21 cellular contexts compared by ENCODE assay signal in the genomic region with DNA sequence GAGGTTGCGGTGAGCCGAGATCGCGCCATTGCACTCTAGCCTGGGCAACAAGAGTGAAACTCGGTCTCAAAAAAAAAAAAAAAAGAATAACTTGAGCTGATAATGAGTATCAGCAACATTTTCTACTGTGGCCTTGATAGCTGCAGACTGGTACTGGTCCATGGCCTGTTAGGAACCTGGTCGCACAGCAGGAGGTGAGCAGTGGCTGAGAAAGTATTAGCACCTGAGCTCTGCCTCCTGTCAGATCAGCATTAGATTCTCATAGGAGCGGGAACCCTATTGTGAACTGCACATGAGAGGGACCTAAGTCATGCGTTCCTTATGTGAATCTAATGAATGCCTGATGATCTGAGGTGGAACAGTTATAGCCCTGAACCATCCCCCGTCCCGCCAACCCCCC.
"Had no signal": no experiment of that assay in that cellular context is flagged by ENCODE, and none has a peak within 500 bp of the region (broad histone marks: within the 10 kb centered on the region; RNA-seq: fewer than 3 reads in every experiment).

No MANE protein-coding gene starts in this region.

- H3K9me3 Mint-ChIP-seq: central memory CD8-positive, alpha-beta T cell had no signal

- H3K4me3 Mint-ChIP-seq: activated CD4-positive, alpha-beta T cell treated with anti-CD3 and anti-CD28 coated beads, Interleukin-2, amount 10 ng/mL, durations not matched to agents 24 days and 14 days; activated T-cell treated with anti-CD3 and anti-CD28 coated beads, Interleukin-2, amount 50 U/mL, for 72 hours; central memory CD8-positive, alpha-beta T cell; naive B cell had no signal

- H3K27me3 ChIP-seq: thyroid gland, uterus had no signal

- H3K4me3 ChIP-seq: coronary artery, left ventricle myocardium inferior, mucosa of descending colon, SK-N-MC, thyroid gland, uterus had no signal

- H3K27ac Mint-ChIP-seq: activated CD4-positive, alpha-beta T cell treated with anti-CD3 and anti-CD28 coated beads, Interleukin-2, amount 10 ng/mL, durations not matched to agents 24 days and 14 days; activated T-cell treated with anti-CD3 and anti-CD28 coated beads, Interleukin-2, amount 50 U/mL, for 72 hours had no signal

- H3K36me3 Mint-ChIP-seq: naive B cell had no signal

- H3K27ac ChIP-seq: coronary artery, left ventricle myocardium inferior, SK-N-MC, thyroid gland had no signal

- H3K9me3 ChIP-seq: mucosa of descending colon, thyroid gland, uterus had no signal

- H3K27me3 Mint-ChIP-seq: activated CD4-positive, alpha-beta T cell treated with anti-CD3 and anti-CD28 coated beads, Interleukin-2, amount 10 ng/mL, durations not matched to agents 24 days and 14 days; central memory CD8-positive, alpha-beta T cell; naive B cell; progenitor cell of endocrine pancreas had no signal

- H3K36me3 ChIP-seq: left ventricle myocardium inferior, thyroid gland, uterus had no signal

- DNase-seq: activated CD4-positive, alpha-beta T cell treated with anti-CD3 and anti-CD28 coated beads, Interleukin-2, amount 10 ng/mL, durations not matched to agents 24 days and 14 days; activated CD8-positive, alpha-beta memory T cell treated with anti-CD3 and anti-CD28 coated beads, Interleukin-2, amount 50 U/mL, for 4 hours; activated gamma-delta T cell treated with Interleukin-2 at 50 U/mL for 16 hours; activated T-cell treated with anti-CD3 and anti-CD28 coated beads, Interleukin-2, amount 50 U/mL, for 72 hours; aorta; head of caudate nucleus; kidney glomerular epithelial cell; left ventricle myocardium inferior; mucosa of descending colon; naive B cell; occipital lobe; stimulated activated CD4-positive, alpha-beta T cell treated with anti-CD3 and anti-CD28 coated beads, Interleukin-12 subunit alpha, Interleukin-12 subunit beta, amount 100 ng/mL, for 4 hours; stimulated activated CD4-positive, alpha-beta T cell treated with anti-CD3 and anti-CD28 coated beads, Interleukin-2, amount 100 ng/mL, for 24 hours; stimulated activated naive CD4-positive, alpha-beta T cell treated with Interleukin-2 at 50 U/mL for 16 hours; T1000; uterus had no signal
